In genomic region chr7:833601-834258, GRCh38 we compare ENCODE assay signal across 2 cellular contexts.
TF ChIP-seq lines count a peak whose summit lies in the region.

No MANE protein-coding gene starts in this region.

TF ChIP-seq in SK-N-SH, 30 proteins besides CTCF, POLR2A, EP300 and RAD21 (continued from another document):
- no peak for TF ChIP-seq CHD2 (IDR thresholded peaks at IDR 0.05; ENCODE audit: low read length, partially characterized antibody)
- TF ChIP-seq, protein P1, sequence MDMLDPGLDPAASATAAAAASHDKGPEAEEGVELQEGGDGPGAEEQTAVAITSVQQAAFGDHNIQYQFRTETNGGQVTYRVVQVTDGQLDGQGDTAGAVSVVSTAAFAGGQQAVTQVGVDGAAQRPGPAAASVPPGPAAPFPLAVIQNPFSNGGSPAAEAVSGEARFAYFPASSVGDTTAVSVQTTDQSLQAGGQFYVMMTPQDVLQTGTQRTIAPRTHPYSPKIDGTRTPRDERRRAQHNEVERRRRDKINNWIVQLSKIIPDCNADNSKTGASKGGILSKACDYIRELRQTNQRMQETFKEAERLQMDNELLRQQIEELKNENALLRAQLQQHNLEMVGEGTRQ (IDR thresholded peaks at IDR 0.05; ENCODE audit: borderline replicate concordance, low read depth, low read length) = no peak
- no peak for TF ChIP-seq EZH2phosphoT487 (IDR thresholded peaks at IDR 0.05; ENCODE audit: borderline replicate concordance, low read depth)
- TF ChIP-seq MEF2A (IDR thresholded peaks at IDR 0.05; ENCODE audit: borderline replicate concordance, low read depth) = no peak
- TF ChIP-seq NFIC (IDR thresholded peaks at IDR 0.05; ENCODE audit: borderline replicate concordance) = no peak
- TF ChIP-seq TCF12 (IDR thresholded peaks at IDR 0.05) = no peak
- no peak for TF ChIP-seq FOSL2 (IDR thresholded peaks at IDR 0.05; ENCODE audit: borderline replicate concordance, low read depth)
- TF ChIP-seq REST (IDR thresholded peaks at IDR 0.05; ENCODE audit: low read depth, low read length) = no peak
- TF ChIP-seq, protein P2, sequence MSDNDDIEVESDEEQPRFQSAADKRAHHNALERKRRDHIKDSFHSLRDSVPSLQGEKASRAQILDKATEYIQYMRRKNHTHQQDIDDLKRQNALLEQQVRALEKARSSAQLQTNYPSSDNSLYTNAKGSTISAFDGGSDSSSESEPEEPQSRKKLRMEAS (IDR thresholded peaks at IDR 0.05; ENCODE audit: low read depth) = no peak
- TF ChIP-seq TEAD4 (IDR thresholded peaks at IDR 0.05; ENCODE audit: borderline replicate concordance, insufficient read depth) = no peak
- no peak for TF ChIP-seq USF1 (IDR thresholded peaks at IDR 0.05; ENCODE audit: borderline replicate concordance, low read depth)

TF ChIP-seq in SK-N-SH treated with all-trans-retinoic acid at 6 μM for 48 hours, 23 proteins besides CTCF, POLR2A, EP300 and RAD21 (continued from another document):
- TF ChIP-seq CREB5 (CRISPR knock-in tag; IDR thresholded peaks at IDR 0.05; ENCODE audit: low read depth) (no peak), CSRNP3 (CRISPR knock-in tag; IDR thresholded peaks at IDR 0.05) (no peak), TCF4 (CRISPR knock-in tag; IDR thresholded peaks at IDR 0.05; ENCODE audit: borderline replicate concordance) (no peak), RARB (CRISPR knock-in tag; IDR thresholded peaks at IDR 0.05) (no peak), SNAI2 (CRISPR knock-in tag; IDR thresholded peaks at IDR 0.05) (no peak), CSDC2 (CRISPR knock-in tag; IDR thresholded peaks at IDR 0.05) (no peak)
